Comparison of ENCODE assay signal across 9 cellular contexts in genomic region chr22:36383110-36383581, GRCh38. TPM values are rescaled to one million over a fixed set of nuclear protein-coding genes. Genes with fewer than 3 reads are reported as not detected.
A peak's percentile ranks its signal among the peaks of the same experiment; 100 is the strongest.
DNase-seq lines count a peak whose midpoint lies in the region; ATAC-seq and TF ChIP-seq lines count a peak whose summit lies in the region.
"Had no signal": no experiment of that assay in that cellular context is flagged by ENCODE, and none has a peak within 500 bp of the region (broad histone marks: within the 10 kb centered on the region; RNA-seq: fewer than 3 reads in every experiment).

No MANE protein-coding gene starts in this region.

- peaks cover 68% of the 10 kb centered on the region for H3K4me1 Mint-ChIP-seq in activated CD4-positive, alpha-beta T cell treated with anti-CD3 and anti-CD28 coated beads, Interleukin-2, amount 10 ng/mL, durations not matched to agents 7 days and 5 days

- TF ChIP-seq CTCF in fibroblast of mammary gland (conservative IDR thresholded peaks at IDR 0.05; ENCODE audit: control insufficient read depth, insufficient read depth, low read depth, low read length): no peak

- no peak overlapping the region for H3K9ac ChIP-seq in GM23248

- peaks cover 95% of the 10 kb centered on the region for H3K79me2 ChIP-seq in GM23248 (ENCODE audit: insufficient read depth)

- H3K27me3 ChIP-seq in GM23248 (replicated peaks; ENCODE audit: insufficient read depth): no peaks in the 10 kb centered on the region
- H3K27me3 ChIP-seq: foreskin keratinocyte had no signal

- POLR2A ChIA-PET in activated CD4-positive, alpha-beta T cell treated with anti-CD3 and anti-CD28 coated beads, Interleukin-2, amount 10 ng/mL, durations not matched to agents 7 days and 5 days (lab: Charles Lee): no interaction called here

- CTCF ChIA-PET in activated CD4-positive, alpha-beta T cell treated with anti-CD3 and anti-CD28 coated beads, Interleukin-2, amount 10 ng/mL, durations not matched to agents 7 days and 5 days (lab: Charles Lee): interaction anchor here (0.8 to 1.1 kb wide), 3 partner anchors 10 to 55 kb away, joined by 4 to 5 read pairs (median 4); no protein-coding TSS in a partner anchor

- ATAC-seq in HG03460 (IDR thresholded peaks at IDR 0.05; ENCODE audit: unreplicated experiment): no peak
- no peak for ATAC-seq in HG03045 (IDR thresholded peaks at IDR 0.05; ENCODE audit: unreplicated experiment)
- ATAC-seq: foreskin keratinocyte had no signal

- peak; percentile 16 to 34 for DNase-seq in AML-193 (lab: John Stamatoyannopoulos, UW)
- DNase-seq in GM23248: peak; percentile 79
- DNase-seq in activated CD4-positive, alpha-beta T cell treated with anti-CD3 and anti-CD28 coated beads, Interleukin-2, amount 10 ng/mL, durations not matched to agents 7 days and 5 days: peak; percentile 72
- DNase-seq in fibroblast of mammary gland (ENCODE audit: low read depth): peak; percentile 94
- DNase-seq in stimulated activated naive CD4-positive, alpha-beta T cell treated with Interleukin-2 at 50 U/mL for 16 hours (lab: John Stamatoyannopoulos, UW): peak; percentile 48
- no peak for DNase-seq in cerebellar cortex (ENCODE audit: low spot score)

- H3K9me3 Mint-ChIP-seq in activated CD4-positive, alpha-beta T cell treated with anti-CD3 and anti-CD28 coated beads, Interleukin-2, amount 10 ng/mL, durations not matched to agents 7 days and 5 days: no peaks in the 10 kb centered on the region

- no peaks in the 10 kb centered on the region for H3K27me3 Mint-ChIP-seq in activated CD4-positive, alpha-beta T cell treated with anti-CD3 and anti-CD28 coated beads, Interleukin-2, amount 10 ng/mL, durations not matched to agents 7 days and 5 days

- H3F3A ChIP-seq in GM23248 (ENCODE audit: insufficient read depth): peaks cover 56% of the 10 kb centered on the region

- H3K9me3 ChIP-seq in GM23248 (ENCODE audit: low read depth): no peaks in the 10 kb centered on the region

- peak overlapping the region; percentile 32; the same call in 1 of the 2 replicates for H3K27ac ChIP-seq in GM23248
- H3K27ac ChIP-seq: foreskin keratinocyte had no signal

- peak overlapping the region; percentile 68 for H3K4me3 Mint-ChIP-seq in activated CD4-positive, alpha-beta T cell treated with anti-CD3 and anti-CD28 coated beads, Interleukin-2, amount 10 ng/mL, durations not matched to agents 7 days and 5 days

- H4K20me1 ChIP-seq in GM23248 (ENCODE audit: insufficient read depth): peaks cover 27% of the 10 kb centered on the region

- no peak overlapping the region for H2AFZ ChIP-seq in GM23248

- H3K27ac Mint-ChIP-seq in activated CD4-positive, alpha-beta T cell treated with anti-CD3 and anti-CD28 coated beads, Interleukin-2, amount 10 ng/mL, durations not matched to agents 7 days and 5 days: peak overlapping the region; percentile 83

- H3K36me3 ChIP-seq in GM23248 (ENCODE audit: low read depth): no peaks in the 10 kb centered on the region

- peaks cover 79% of the 10 kb centered on the region for H3K36me3 Mint-ChIP-seq in activated CD4-positive, alpha-beta T cell treated with anti-CD3 and anti-CD28 coated beads, Interleukin-2, amount 10 ng/mL, durations not matched to agents 7 days and 5 days (ENCODE audit: low read depth)

- peak overlapping the region; percentile 22 for H3K4me2 ChIP-seq in GM23248 (ENCODE audit: unreplicated experiment)

- H3K9me2 ChIP-seq in GM23248 (ENCODE audit: insufficient read depth): no peaks in the 10 kb centered on the region

- H3K4me3 ChIP-seq in GM23248: no peak overlapping the region
- no peak overlapping the region for H3K4me3 ChIP-seq in fibroblast of mammary gland (ENCODE audit: control insufficient read depth, low read depth, low read length)

- H3K4me1 ChIP-seq in GM23248 (ENCODE audit: insufficient read depth): peaks cover 46% of the 10 kb centered on the region

- in situ Hi-C loops in GM23248 (cut with MboI): no loop called here

- WGBS in GM23248 (ENCODE audit: low coverage in 1 of 2, low lambda C conversion rate in 2 of 2, missing lambda C conversion rate in 2 of 2), 2 experiments: 46 to 57% methylated on average over 4 of the region's 4 CpGs

RNA-seq across cellular contexts. Expression of gene MYH9, which starts 4.6 kb away (rescaled TPM):
- total RNA-seq in GM23248 (2014; rRNA removed; shearing (Covaris generic)): 420 and 453 TPM in 2 replicates
- polyA plus RNA-seq in GM23248 (2016; fragmentation: Nextera tagmentation; extraction: Ambion mirVana): 282 and 287 TPM in 2 replicates
- 1,000 to 10,000 TPM in 1 of 2 experiments, 100 to 1,000 TPM in 1; 881 to 1,009 TPM for total RNA-seq in activated CD4-positive, alpha-beta T cell treated with anti-CD3 and anti-CD28 coated beads, Interleukin-2, amount 10 ng/mL, durations not matched to agents 7 days and 5 days
